Comparison of ENCODE assay signal across 1 cellular context in the genomic region with DNA sequence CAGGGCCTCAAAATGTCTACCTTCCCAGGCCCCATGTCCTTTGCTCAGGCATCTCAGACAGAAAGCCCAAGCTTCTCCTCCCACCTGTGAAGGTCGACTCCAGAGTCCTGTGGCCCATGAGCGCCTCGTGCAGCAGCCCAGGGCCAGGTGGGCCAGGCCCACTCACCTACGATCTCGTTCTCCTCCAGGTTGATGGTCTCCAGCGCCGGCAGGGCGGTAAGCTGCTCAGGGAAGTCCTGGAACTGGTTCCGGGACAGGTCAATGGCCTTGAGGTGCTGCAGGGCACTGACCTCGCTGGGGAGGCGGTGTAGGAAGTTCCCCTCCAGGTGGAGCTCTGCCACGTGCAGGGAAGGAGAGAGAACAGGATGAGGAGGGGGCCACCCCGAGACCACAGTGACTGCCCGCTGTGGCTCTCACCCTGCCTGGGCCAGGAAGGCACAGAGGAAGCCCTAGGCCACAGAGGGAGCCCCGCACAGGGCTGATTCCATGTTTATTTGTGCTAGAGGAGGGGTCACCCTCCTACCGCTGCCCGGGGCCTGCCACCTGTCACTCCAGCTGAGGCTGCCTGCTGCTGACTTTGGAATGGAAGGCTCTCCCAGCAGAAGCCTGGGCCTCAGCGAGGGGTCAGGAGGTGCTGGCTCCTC.
TF ChIP-seq lines count a peak whose summit lies in the region.

No MANE protein-coding gene starts in this region.

TF ChIP-seq in HepG2, 621 proteins besides CTCF, POLR2A, EP300 and RAD21 (continued from another document and continues in another):
- no peak for TF ChIP-seq ZNF253 (CRISPR knock-in tag; IDR thresholded peaks at IDR 0.05; ENCODE audit: borderline replicate concordance)
- TF ChIP-seq, protein P1, sequence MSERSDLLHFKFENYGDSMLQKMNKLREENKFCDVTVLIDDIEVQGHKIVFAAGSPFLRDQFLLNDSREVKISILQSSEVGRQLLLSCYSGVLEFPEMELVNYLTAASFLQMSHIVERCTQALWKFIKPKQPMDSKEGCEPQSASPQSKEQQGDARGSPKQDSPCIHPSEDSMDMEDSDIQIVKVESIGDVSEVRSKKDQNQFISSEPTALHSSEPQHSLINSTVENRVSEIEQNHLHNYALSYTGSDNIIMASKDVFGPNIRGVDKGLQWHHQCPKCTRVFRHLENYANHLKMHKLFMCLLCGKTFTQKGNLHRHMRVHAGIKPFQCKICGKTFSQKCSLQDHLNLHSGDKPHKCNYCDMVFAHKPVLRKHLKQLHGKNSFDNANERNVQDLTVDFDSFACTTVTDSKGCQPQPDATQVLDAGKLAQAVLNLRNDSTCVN (CRISPR knock-in tag; IDR thresholded peaks at IDR 0.05; ENCODE audit: borderline replicate concordance) = no peak; the same call in 1 of the 2 replicates
- TF ChIP-seq, protein P2, sequence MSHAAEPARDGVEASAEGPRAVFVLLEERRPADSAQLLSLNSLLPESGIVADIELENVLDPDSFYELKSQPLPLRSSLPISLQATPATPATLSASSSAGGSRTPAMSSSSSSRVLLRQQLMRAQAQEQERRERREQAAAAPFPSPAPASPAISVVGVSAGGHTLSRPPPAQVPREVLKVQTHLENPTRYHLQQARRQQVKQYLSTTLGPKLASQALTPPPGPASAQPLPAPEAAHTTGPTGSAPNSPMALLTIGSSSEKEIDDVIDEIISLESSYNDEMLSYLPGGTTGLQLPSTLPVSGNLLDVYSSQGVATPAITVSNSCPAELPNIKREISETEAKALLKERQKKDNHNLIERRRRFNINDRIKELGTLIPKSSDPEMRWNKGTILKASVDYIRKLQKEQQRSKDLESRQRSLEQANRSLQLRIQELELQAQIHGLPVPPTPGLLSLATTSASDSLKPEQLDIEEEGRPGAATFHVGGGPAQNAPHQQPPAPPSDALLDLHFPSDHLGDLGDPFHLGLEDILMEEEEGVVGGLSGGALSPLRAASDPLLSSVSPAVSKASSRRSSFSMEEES (CRISPR knock-in tag; IDR thresholded peaks at IDR 0.05) = no peak; the same call in 1 of the 2 replicates
- no peak for TF ChIP-seq ZKSCAN1 (IDR thresholded peaks at IDR 0.05; ENCODE audit: low read length)
- TF ChIP-seq ZNF260 (CRISPR knock-in tag; IDR thresholded peaks at IDR 0.05; ENCODE audit: borderline replicate concordance, low read depth) = no peak
- TF ChIP-seq ZBTB7A (CRISPR knock-in tag; IDR thresholded peaks at IDR 0.05) = peak; percentile 95
- no peak for TF ChIP-seq ZC3H13 (CRISPR knock-in tag; IDR thresholded peaks at IDR 0.05)
- TF ChIP-seq ZIK1 (CRISPR knock-in tag; IDR thresholded peaks at IDR 0.05; ENCODE audit: borderline replicate concordance, low read depth) = peak; percentile 68; the same call in 1 of the 2 replicates
- TF ChIP-seq MEIS2 (CRISPR knock-in tag; IDR thresholded peaks at IDR 0.05) = no peak; the same call in 1 of the 2 replicates
- peak; percentile 90 for TF ChIP-seq ZMYM4 (CRISPR knock-in tag; IDR thresholded peaks at IDR 0.05)
- TF ChIP-seq MED13 (CRISPR knock-in tag; IDR thresholded peaks at IDR 0.05) = no peak
- TF ChIP-seq ZNF841 (CRISPR knock-in tag; IDR thresholded peaks at IDR 0.05; ENCODE audit: borderline replicate concordance) = no peak
- peak; percentile 54 for TF ChIP-seq CBX1 (IDR thresholded peaks at IDR 0.05; ENCODE audit: low read depth)
- TF ChIP-seq, protein P3, sequence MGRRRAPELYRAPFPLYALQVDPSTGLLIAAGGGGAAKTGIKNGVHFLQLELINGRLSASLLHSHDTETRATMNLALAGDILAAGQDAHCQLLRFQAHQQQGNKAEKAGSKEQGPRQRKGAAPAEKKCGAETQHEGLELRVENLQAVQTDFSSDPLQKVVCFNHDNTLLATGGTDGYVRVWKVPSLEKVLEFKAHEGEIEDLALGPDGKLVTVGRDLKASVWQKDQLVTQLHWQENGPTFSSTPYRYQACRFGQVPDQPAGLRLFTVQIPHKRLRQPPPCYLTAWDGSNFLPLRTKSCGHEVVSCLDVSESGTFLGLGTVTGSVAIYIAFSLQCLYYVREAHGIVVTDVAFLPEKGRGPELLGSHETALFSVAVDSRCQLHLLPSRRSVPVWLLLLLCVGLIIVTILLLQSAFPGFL (CRISPR knock-in tag; IDR thresholded peaks at IDR 0.05) = no peak
- TF ChIP-seq, protein P4, sequence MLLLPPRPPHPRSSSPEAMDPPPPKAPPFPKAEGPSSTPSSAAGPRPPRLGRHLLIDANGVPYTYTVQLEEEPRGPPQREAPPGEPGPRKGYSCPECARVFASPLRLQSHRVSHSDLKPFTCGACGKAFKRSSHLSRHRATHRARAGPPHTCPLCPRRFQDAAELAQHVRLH (CRISPR knock-in tag; IDR thresholded peaks at IDR 0.05; ENCODE audit: borderline replicate concordance, low read depth) = peak; percentile 59; the same call in 1 of the 2 replicates
- TF ChIP-seq NFIC (IDR thresholded peaks at IDR 0.05; ENCODE audit: low read length) = no peak
- TF ChIP-seq, protein P5, sequence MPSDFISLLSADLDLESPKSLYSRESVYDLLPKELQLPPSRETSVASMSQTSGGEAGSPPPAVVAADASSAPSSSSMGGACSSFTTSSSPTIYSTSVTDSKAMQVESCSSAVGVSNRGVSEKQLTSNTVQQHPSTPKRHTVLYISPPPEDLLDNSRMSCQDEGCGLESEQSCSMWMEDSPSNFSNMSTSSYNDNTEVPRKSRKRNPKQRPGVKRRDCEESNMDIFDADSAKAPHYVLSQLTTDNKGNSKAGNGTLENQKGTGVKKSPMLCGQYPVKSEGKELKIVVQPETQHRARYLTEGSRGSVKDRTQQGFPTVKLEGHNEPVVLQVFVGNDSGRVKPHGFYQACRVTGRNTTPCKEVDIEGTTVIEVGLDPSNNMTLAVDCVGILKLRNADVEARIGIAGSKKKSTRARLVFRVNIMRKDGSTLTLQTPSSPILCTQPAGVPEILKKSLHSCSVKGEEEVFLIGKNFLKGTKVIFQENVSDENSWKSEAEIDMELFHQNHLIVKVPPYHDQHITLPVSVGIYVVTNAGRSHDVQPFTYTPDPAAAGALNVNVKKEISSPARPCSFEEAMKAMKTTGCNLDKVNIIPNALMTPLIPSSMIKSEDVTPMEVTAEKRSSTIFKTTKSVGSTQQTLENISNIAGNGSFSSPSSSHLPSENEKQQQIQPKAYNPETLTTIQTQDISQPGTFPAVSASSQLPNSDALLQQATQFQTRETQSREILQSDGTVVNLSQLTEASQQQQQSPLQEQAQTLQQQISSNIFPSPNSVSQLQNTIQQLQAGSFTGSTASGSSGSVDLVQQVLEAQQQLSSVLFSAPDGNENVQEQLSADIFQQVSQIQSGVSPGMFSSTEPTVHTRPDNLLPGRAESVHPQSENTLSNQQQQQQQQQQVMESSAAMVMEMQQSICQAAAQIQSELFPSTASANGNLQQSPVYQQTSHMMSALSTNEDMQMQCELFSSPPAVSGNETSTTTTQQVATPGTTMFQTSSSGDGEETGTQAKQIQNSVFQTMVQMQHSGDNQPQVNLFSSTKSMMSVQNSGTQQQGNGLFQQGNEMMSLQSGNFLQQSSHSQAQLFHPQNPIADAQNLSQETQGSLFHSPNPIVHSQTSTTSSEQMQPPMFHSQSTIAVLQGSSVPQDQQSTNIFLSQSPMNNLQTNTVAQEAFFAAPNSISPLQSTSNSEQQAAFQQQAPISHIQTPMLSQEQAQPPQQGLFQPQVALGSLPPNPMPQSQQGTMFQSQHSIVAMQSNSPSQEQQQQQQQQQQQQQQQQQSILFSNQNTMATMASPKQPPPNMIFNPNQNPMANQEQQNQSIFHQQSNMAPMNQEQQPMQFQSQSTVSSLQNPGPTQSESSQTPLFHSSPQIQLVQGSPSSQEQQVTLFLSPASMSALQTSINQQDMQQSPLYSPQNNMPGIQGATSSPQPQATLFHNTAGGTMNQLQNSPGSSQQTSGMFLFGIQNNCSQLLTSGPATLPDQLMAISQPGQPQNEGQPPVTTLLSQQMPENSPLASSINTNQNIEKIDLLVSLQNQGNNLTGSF (CRISPR knock-in tag; IDR thresholded peaks at IDR 0.05) = no peak; the same call in 1 of the 2 replicates
- no peak for TF ChIP-seq PAF1 (CRISPR knock-in tag; IDR thresholded peaks at IDR 0.05)
- TF ChIP-seq, protein P6, sequence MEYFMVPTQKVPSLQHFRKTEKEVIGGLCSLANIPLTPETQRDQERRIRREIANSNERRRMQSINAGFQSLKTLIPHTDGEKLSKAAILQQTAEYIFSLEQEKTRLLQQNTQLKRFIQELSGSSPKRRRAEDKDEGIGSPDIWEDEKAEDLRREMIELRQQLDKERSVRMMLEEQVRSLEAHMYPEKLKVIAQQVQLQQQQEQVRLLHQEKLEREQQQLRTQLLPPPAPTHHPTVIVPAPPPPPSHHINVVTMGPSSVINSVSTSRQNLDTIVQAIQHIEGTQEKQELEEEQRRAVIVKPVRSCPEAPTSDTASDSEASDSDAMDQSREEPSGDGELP (IDR thresholded peaks at IDR 0.05; ENCODE audit: borderline replicate concordance, low read depth) = peak; percentile 80; the same call in 1 of the 2 replicates
- no peak for TF ChIP-seq JUN (CRISPR knock-in tag; IDR thresholded peaks at IDR 0.05)
- TF ChIP-seq NAIF1 (CRISPR knock-in tag; IDR thresholded peaks at IDR 0.05; ENCODE audit: borderline replicate concordance) = peak; percentile 41; the same call in 1 of the 2 replicates
- TF ChIP-seq ATF7 (IDR thresholded peaks at IDR 0.05) = no peak
- TF ChIP-seq ATF7 (CRISPR knock-in tag; IDR thresholded peaks at IDR 0.05) = peak; percentile 64
- no peak; the same call in 1 of the 2 replicates for TF ChIP-seq MEF2D (CRISPR knock-in tag; IDR thresholded peaks at IDR 0.05)
- TF ChIP-seq ARNTL (CRISPR knock-in tag; IDR thresholded peaks at IDR 0.05) = peak; percentile 93
- TF ChIP-seq PPARG (CRISPR knock-in tag; conservative IDR thresholded peaks at IDR 0.05) = 0 out of 2 replicates have a peak, but pooled peaks have one; percentile 20
- TF ChIP-seq NFE2L2 (IDR thresholded peaks at IDR 0.05; ENCODE audit: low read length) = no peak
- TF ChIP-seq, protein P7, sequence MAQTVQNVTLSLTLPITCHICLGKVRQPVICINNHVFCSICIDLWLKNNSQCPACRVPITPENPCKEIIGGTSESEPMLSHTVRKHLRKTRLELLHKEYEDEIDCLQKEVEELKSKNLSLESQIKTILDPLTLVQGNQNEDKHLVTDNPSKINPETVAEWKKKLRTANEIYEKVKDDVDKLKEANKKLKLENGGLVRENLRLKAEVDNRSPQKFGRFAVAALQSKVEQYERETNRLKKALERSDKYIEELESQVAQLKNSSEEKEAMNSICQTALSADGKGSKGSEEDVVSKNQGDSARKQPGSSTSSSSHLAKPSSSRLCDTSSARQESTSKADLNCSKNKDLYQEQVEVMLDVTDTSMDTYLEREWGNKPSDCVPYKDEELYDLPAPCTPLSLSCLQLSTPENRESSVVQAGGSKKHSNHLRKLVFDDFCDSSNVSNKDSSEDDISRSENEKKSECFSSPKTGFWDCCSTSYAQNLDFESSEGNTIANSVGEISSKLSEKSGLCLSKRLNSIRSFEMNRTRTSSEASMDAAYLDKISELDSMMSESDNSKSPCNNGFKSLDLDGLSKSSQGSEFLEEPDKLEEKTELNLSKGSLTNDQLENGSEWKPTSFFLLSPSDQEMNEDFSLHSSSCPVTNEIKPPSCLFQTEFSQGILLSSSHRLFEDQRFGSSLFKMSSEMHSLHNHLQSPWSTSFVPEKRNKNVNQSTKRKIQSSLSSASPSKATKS (CRISPR knock-in tag; IDR thresholded peaks at IDR 0.05) = no peak
- TF ChIP-seq ZNF225 (CRISPR knock-in tag; IDR thresholded peaks at IDR 0.05) = peak; percentile 46; the same call in 1 of the 2 replicates
- peak; percentile 89; the same call in 1 of the 2 replicates for TF ChIP-seq ZNF30 (CRISPR knock-in tag; IDR thresholded peaks at IDR 0.05)
- TF ChIP-seq MXI1 (IDR thresholded peaks at IDR 0.05; ENCODE audit: borderline replicate concordance, low read depth, low read length) = peak; percentile 69; the same call in 1 of the 3 replicates
- TF ChIP-seq ZNF747 (CRISPR knock-in tag; IDR thresholded peaks at IDR 0.05; ENCODE audit: borderline replicate concordance) = no peak
- TF ChIP-seq BRCA1 (CRISPR knock-in tag; IDR thresholded peaks at IDR 0.05) = no peak
- TF ChIP-seq, protein P8, sequence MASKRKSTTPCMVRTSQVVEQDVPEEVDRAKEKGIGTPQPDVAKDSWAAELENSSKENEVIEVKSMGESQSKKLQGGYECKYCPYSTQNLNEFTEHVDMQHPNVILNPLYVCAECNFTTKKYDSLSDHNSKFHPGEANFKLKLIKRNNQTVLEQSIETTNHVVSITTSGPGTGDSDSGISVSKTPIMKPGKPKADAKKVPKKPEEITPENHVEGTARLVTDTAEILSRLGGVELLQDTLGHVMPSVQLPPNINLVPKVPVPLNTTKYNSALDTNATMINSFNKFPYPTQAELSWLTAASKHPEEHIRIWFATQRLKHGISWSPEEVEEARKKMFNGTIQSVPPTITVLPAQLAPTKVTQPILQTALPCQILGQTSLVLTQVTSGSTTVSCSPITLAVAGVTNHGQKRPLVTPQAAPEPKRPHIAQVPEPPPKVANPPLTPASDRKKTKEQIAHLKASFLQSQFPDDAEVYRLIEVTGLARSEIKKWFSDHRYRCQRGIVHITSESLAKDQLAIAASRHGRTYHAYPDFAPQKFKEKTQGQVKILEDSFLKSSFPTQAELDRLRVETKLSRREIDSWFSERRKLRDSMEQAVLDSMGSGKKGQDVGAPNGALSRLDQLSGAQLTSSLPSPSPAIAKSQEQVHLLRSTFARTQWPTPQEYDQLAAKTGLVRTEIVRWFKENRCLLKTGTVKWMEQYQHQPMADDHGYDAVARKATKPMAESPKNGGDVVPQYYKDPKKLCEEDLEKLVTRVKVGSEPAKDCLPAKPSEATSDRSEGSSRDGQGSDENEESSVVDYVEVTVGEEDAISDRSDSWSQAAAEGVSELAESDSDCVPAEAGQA (IDR thresholded peaks at IDR 0.05; ENCODE audit: low read depth) = 0 out of 2 replicates have a peak, but pooled peaks have one; percentile 12
- TF ChIP-seq, protein P8 (CRISPR knock-in tag; IDR thresholded peaks at IDR 0.05; ENCODE audit: borderline replicate concordance) = no peak
